Comparison of ENCODE assay signal across 15 cellular contexts in genomic region chr6:118344014-118344670, GRCh38.
DNase-seq lines count a peak whose midpoint lies in the region; ATAC-seq and TF ChIP-seq lines count a peak whose summit lies in the region.
"Had no signal": no experiment of that assay in that cellular context is flagged by ENCODE, and none has a peak within 500 bp of the region (broad histone marks: within the 10 kb centered on the region; RNA-seq: fewer than 3 reads in every experiment).

No MANE protein-coding gene starts in this region.

- H3K36me3 ChIP-seq in hepatocyte (replicated peaks; ENCODE audit: insufficient read depth, low read depth) = no peaks in the 10 kb centered on the region
- H3K36me3 ChIP-seq in right lobe of liver = no peaks in the 10 kb centered on the region
- H3K36me3 ChIP-seq: BLaER1 treated with 17β-estradiol and CSF1 and Interleukin-3, amounts not matched to agents 10 nM and 100 nM had no signal

- no peaks in the 10 kb centered on the region for H4K20me1 ChIP-seq in hepatocyte (ENCODE audit: insufficient read depth, poor library complexity, severe bottlenecking)
- H4K20me1 ChIP-seq: BLaER1 treated with 17β-estradiol and CSF1 and Interleukin-3, amounts not matched to agents 10 nM and 100 nM had no signal

- H3K27me3 ChIP-seq in hepatocyte = no peaks in the 10 kb centered on the region
- H3K27me3 ChIP-seq in right lobe of liver = no peaks in the 10 kb centered on the region
- H3K27me3 ChIP-seq: BLaER1 treated with 17β-estradiol and CSF1 and Interleukin-3, amounts not matched to agents 10 nM and 100 nM had no signal

- TF ChIP-seq CTCF in hepatocyte (IDR thresholded peaks at IDR 0.05; ENCODE audit: poor library complexity) (no peak), right lobe of liver (IDR thresholded peaks at IDR 0.05) (no peak)

- no peak overlapping the region for H2AFZ ChIP-seq in hepatocyte

- H3K27ac ChIP-seq in hepatocyte (no peak overlapping the region), right lobe of liver (peak overlapping the region in 2 of 3 donors; percentile 13 to 39)
- H3K27ac ChIP-seq: BLaER1 treated with 17β-estradiol and CSF1 and Interleukin-3, amounts not matched to agents 10 nM and 100 nM had no signal

- peak; percentile 92 to 99 (median 98) for ATAC-seq in right lobe of liver
- no peak for ATAC-seq in Right ventricle myocardium inferior
- ATAC-seq: CD8-positive, alpha-beta T cell; HCT116 had no signal

- no peak for TF ChIP-seq POLR2A in right lobe of liver (IDR thresholded peaks at IDR 0.05)

- H3K79me2 ChIP-seq in hepatocyte = no peaks in the 10 kb centered on the region

- no peaks in the 10 kb centered on the region for H3K4me1 ChIP-seq in hepatocyte (ENCODE audit: insufficient read depth)
- peaks cover 0 to 7% (median 0%) of the 10 kb centered on the region in 4 donors for H3K4me1 ChIP-seq in right lobe of liver

- intact Hi-C loops in right lobe of liver (cut with DNase I) (no loop called here), Right ventricle myocardium inferior (cut with DNase I) (no loop called here)

- no peaks in the 10 kb centered on the region for H3K9me2 ChIP-seq in hepatocyte (replicated peaks; ENCODE audit: insufficient read depth)

- no peak overlapping the region for H3K4me3 ChIP-seq in hepatocyte
- no peak overlapping the region for H3K4me3 ChIP-seq in right lobe of liver
- H3K4me3 ChIP-seq: BLaER1 treated with 17β-estradiol and CSF1 and Interleukin-3, amounts not matched to agents 10 nM and 100 nM had no signal

- DNase-seq in amniotic epithelial cell (ENCODE audit: low read depth) = peak; percentile 68
- DNase-seq in hepatocyte (ENCODE audit: low spot score) = peak; percentile 24
- DNase-seq in right lobe of liver = peak in 1 of 3 donors; percentile 75
- DNase-seq in Right ventricle myocardium inferior (ENCODE audit: missing footprints) = no peak
- DNase-seq in stimulated activated CD4-positive, alpha-beta T cell treated with anti-CD3 and anti-CD28 coated beads, Interleukin-1b, Interleukin-23, amount 100 ng/mL, for 48 hours = no peak
- no peak for DNase-seq in NCI-H82 treated with DMSO at 0.1 percent for 48 hours (lab: John Stamatoyannopoulos, UW; ENCODE audit: unreplicated experiment)
- DNase-seq: Calu3; CD8-positive, alpha-beta T cell; DMS79 treated with DMSO at 0.1 percent for 48 hours; GF-D8; GOT3; H7; HFFc6 had no signal

- 47% methylated on average over 6 of the region's 6 CpGs for WGBS in hepatocyte (ENCODE audit: low lambda C conversion rate, missing lambda C conversion rate)
- 45% methylated on average over 6 of the region's 6 CpGs for WGBS in right lobe of liver (ENCODE audit: insufficient coverage, low coverage, low lambda C conversion rate, missing lambda C conversion rate)

- H3K9me3 ChIP-seq in hepatocyte (ENCODE audit: low read depth) = no peaks in the 10 kb centered on the region
- no peaks in the 10 kb centered on the region for H3K9me3 ChIP-seq in right lobe of liver

- H3K4me2 ChIP-seq in hepatocyte = no peak overlapping the region
- H3K4me2 ChIP-seq: BLaER1 treated with 17β-estradiol and CSF1 and Interleukin-3, amounts not matched to agents 10 nM and 100 nM had no signal

Comparison
In these comparisons a context has a peak if more than half of its experiments do, and no peak if none do; other contexts are left out.
1. DNase-seq: peak in amniotic epithelial cell (single experiment) and hepatocyte (single experiment); none in Right ventricle myocardium inferior (single experiment), stimulated activated CD4-positive, alpha-beta T cell treated with anti-CD3 and anti-CD28 coated beads, Interleukin-1b, Interleukin-23, amount 100 ng/mL, for 48 hours (single experiment) and NCI-H82 treated with DMSO at 0.1 percent for 48 hours (single experiment).